12 cellular contexts compared by ENCODE assay signal in the genomic region with DNA sequence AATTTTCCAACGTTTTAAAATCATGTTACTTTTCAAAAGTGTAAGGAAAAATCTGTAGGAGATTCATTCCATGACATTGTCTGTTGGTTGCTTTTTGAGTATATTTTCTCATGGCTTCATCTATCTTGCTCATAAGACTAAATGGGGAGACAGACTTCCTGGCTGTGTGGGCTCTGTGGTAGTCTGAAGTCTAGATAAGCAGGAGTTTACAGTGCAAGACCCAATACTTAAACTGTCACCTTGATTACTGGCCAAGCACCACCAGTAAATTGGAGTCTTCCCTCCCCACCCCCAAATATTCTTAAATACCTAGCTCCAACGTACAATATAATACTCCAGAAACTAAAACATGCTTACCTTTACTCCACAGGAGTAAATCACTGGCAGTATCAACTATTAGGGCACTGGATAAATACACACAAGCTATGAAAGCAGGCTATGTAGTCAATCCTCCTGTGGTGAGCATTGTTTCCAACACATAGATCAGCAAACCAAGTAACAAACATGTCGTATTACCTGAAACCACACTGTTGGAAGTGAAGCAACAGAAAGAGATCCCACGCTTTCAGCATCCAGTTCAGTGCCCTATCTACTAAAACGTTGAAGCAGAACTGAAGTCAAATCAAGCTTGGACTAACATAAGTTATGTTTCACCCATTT. TPM values are rescaled to one million over a fixed set of nuclear protein-coding genes. Genes with fewer than 3 reads are reported as not detected.
DNase-seq lines count a peak whose midpoint lies in the region; ATAC-seq, FAIRE-seq and TF ChIP-seq lines count a peak whose summit lies in the region.
"Had no signal": no experiment of that assay in that cellular context is flagged by ENCODE, and none has a peak within 500 bp of the region (broad histone marks: within the 10 kb centered on the region; RNA-seq: fewer than 3 reads in every experiment).

No MANE protein-coding gene starts in this region.

- no peaks in the 10 kb centered on the region for H3K27me3 Mint-ChIP-seq in activated CD4-positive, alpha-beta memory T cell treated with anti-CD3 and anti-CD28 coated beads for 36 hours

- TF ChIP-seq POLR2A in A549 (IDR thresholded peaks at IDR 0.05; ENCODE audit: low read length), result no peak
- TF ChIP-seq POLR2A in tibial nerve (IDR thresholded peaks at IDR 0.05), result no peak

- no peak for FAIRE-seq in A549 (lab: Jason Lieb, UNC)
- FAIRE-seq in GM18507 (lab: Jason Lieb, UNC), result peak; percentile 18

- ATAC-seq in A549 (no peak), GM18909 (IDR thresholded peaks at IDR 0.05; ENCODE audit: poor library complexity, unreplicated experiment) (no peak)

- H3K36me3 Mint-ChIP-seq in activated CD4-positive, alpha-beta memory T cell treated with anti-CD3 and anti-CD28 coated beads for 36 hours, result peaks cover 61% of the 10 kb centered on the region

- no peaks in the 10 kb centered on the region for H3K9me3 Mint-ChIP-seq in activated CD4-positive, alpha-beta memory T cell treated with anti-CD3 and anti-CD28 coated beads for 36 hours

- no peak for DNase-seq in A549 (ENCODE audit: low read depth in 1 of 2, low spot score in 1 of 2)
- DNase-seq in GM18507 (ENCODE audit: extremely low spot score, insufficient read length, low read depth), result no peak
- DNase-seq in activated CD4-positive, alpha-beta memory T cell treated with anti-CD3 and anti-CD28 coated beads for 36 hours, result no peak
- DNase-seq in tibial nerve (ENCODE audit: low spot score in 2 of 2), result no peak
- DNase-seq in NCI-H2107 treated with DMSO at 0.1 percent for 48 hours (lab: John Stamatoyannopoulos, UW; ENCODE audit: unreplicated experiment), result no peak
- DNase-seq in middle frontal gyrus (ENCODE audit: extremely low spot score, low spot score), result no peak
- DNase-seq: central memory CD4-positive, alpha-beta T cell; NCI-H1105 treated with DMSO at 0.1 percent for 48 hours had no signal

- H3K36me3 ChIP-seq in iPS-20b (ENCODE audit: insufficient read depth, low read depth, low read length) (peaks cover 91% of the 10 kb centered on the region), tibial nerve (peaks cover 0 to 7% (median 0%) of the 10 kb centered on the region in 3 donors)

- TF ChIP-seq RAD21 in A549 (conservative IDR thresholded peaks at IDR 0.05 in 1 of 2, IDR thresholded peaks at IDR 0.05 in 1 of 2), result no peak

- H3K9ac ChIP-seq in iPS-20b (ENCODE audit: low read depth, low read length), result no peak overlapping the region; the same call in 1 of the 2 replicates

- no peak for TF ChIP-seq EP300 in A549 (IDR thresholded peaks at IDR 0.05)
- TF ChIP-seq EP300 in tibial nerve (IDR thresholded peaks at IDR 0.05), result no peak

- H3K27ac ChIP-seq in A549, result no peak overlapping the region
- no peak overlapping the region for H3K27ac ChIP-seq in iPS-20b (ENCODE audit: low read length)
- peak overlapping the region in 1 of 4 donors; percentile 6 for H3K27ac ChIP-seq in tibial nerve
- H3K27ac ChIP-seq: C4-2B had no signal

- peak overlapping the region; percentile 19; the same call in 2 of the 3 replicates for H3K4me2 ChIP-seq in A549
- H3K4me2 ChIP-seq: smooth muscle cell had no signal

- TF ChIP-seq CTCF in A549 (IDR thresholded peaks at IDR 0.05) (no peak), tibial nerve (IDR thresholded peaks at IDR 0.05) (no peak)

- H3K27me3 ChIP-seq in iPS-20b (ENCODE audit: insufficient read depth, low read length), result no peaks in the 10 kb centered on the region
- no peaks in the 10 kb centered on the region for H3K27me3 ChIP-seq in tibial nerve

- 72% methylated on average over 5 of the region's 5 CpGs for WGBS in A549 (ENCODE audit: missing lambda C conversion rate)
- WGBS in tibial nerve, 2 donors, result 60 to 61% methylated on average over 5 of the region's 5 CpGs

- CTCF ChIA-PET in A549 (lab: Yijun Ruan, JAX), result interaction anchor here (1.7 kb wide), 1 partner anchor 12 kb away, joined by 3 read pairs; no protein-coding TSS in a partner anchor
- CTCF ChIA-PET in activated CD4-positive, alpha-beta memory T cell treated with anti-CD3 and anti-CD28 coated beads for 36 hours (lab: Charles Lee), result interaction anchor here (0.7 to 0.9 kb wide), 2 partner anchors 61 to 62 kb away, joined by 3 to 4 read pairs; no protein-coding TSS in a partner anchor

- H3K27ac Mint-ChIP-seq in activated CD4-positive, alpha-beta memory T cell treated with anti-CD3 and anti-CD28 coated beads for 36 hours, result peak overlapping the region; percentile 56

- H3K9me3 ChIP-seq in A549, result no peaks in the 10 kb centered on the region
- no peaks in the 10 kb centered on the region for H3K9me3 ChIP-seq in iPS-20b (ENCODE audit: insufficient read depth, low read depth, low read length)
- H3K9me3 ChIP-seq in tibial nerve, result no peaks in the 10 kb centered on the region

- peaks cover 77% of the 10 kb centered on the region for H3K4me1 Mint-ChIP-seq in activated CD4-positive, alpha-beta memory T cell treated with anti-CD3 and anti-CD28 coated beads for 36 hours (ENCODE audit: low read depth)

- intact Hi-C loops in activated CD4-positive, alpha-beta memory T cell treated with anti-CD3 and anti-CD28 coated beads for 36 hours (cut with micrococcal nuclease), result loop anchor here (10.0 kb wide), 1 partner anchor 523 kb away; no protein-coding TSS in a partner anchor

- peaks cover 58% of the 10 kb centered on the region for H3K4me1 ChIP-seq in A549
- H3K4me1 ChIP-seq in iPS-20b (ENCODE audit: insufficient read depth, low read length), result peaks cover 19% of the 10 kb centered on the region; the same call in 1 of the 2 replicates
- peaks cover 0 to 99% (median 56%) of the 10 kb centered on the region in 4 donors for H3K4me1 ChIP-seq in tibial nerve

- no peak overlapping the region for H3K4me3 Mint-ChIP-seq in activated CD4-positive, alpha-beta memory T cell treated with anti-CD3 and anti-CD28 coated beads for 36 hours

- POLR2A ChIA-PET in A549 (lab: Yijun Ruan, JAX), result interaction anchor here (2.4 kb wide), 1 partner anchor 62 kb away, joined by 7 read pairs; a partner anchor contains a TSS
- POLR2A ChIA-PET in activated CD4-positive, alpha-beta memory T cell treated with anti-CD3 and anti-CD28 coated beads for 36 hours (lab: Charles Lee), result interaction anchor here (1.2 to 2.9 kb wide), 5 partner anchors 15 to 64 kb away, joined by 3 to 18 read pairs (median 5); no protein-coding TSS in a partner anchor

- no peak overlapping the region for H3K4me3 ChIP-seq in A549
- peak overlapping the region; percentile 20 for H3K4me3 ChIP-seq in iPS-20b (ENCODE audit: low read length)
- no peak overlapping the region for H3K4me3 ChIP-seq in tibial nerve
- H3K4me3 ChIP-seq: smooth muscle cell had no signal

TF ChIP-seq in A549, 52 proteins besides CTCF, POLR2A, EP300 and RAD21:
- no peak for TF ChIP-seq FOXS1 (CRISPR knock-in tag; IDR thresholded peaks at IDR 0.05)
- no peak for TF ChIP-seq FOSB (CRISPR knock-in tag; IDR thresholded peaks at IDR 0.05)
- TF ChIP-seq SMC3 (IDR thresholded peaks at IDR 0.05), result no peak
- no peak for TF ChIP-seq JUNB (IDR thresholded peaks at IDR 0.05)

RNA-seq across cellular contexts. Expression of a gene that starts 6.2 kb away (rescaled TPM):
- 65.5 and 125 TPM in 2 replicates for polyA plus RNA-seq in A549 (2011; rRNA removed)
- 193 and 220 TPM in 2 replicates for polyA plus RNA-seq in A549 (2012; cell fraction: cytosol; rRNA removed)
- polyA plus RNA-seq in A549 (2012; cell fraction: nucleus; rRNA removed), result 249 and 286 TPM in 2 replicates
- polyA plus RNA-seq in A549 (2017; fragmentation: RNase III; extraction: RNeasy Plus Mini Kit Qiagen cat#74134 plus additional on column Dnase treatment), result 434 to 480 TPM (median 446 TPM) in 3 replicates
- polyA minus RNA-seq in A549 (2011; rRNA and poly(A)+ RNA removed), result 14.6 and 14.9 TPM in 2 replicates
- total RNA-seq in activated CD4-positive, alpha-beta memory T cell treated with anti-CD3 and anti-CD28 coated beads for 36 hours, result 100 to 1,000 TPM; 398 to 400 TPM
- 10 to 100 TPM; 69.9 to 98.5 (median 91.2) TPM for total RNA-seq in tibial nerve

Comparison
In these comparisons a context has a peak if more than half of its experiments do, and no peak if none do; other contexts are left out.
1. RNA of a gene that starts 6.2 kb away (total RNA-seq): 398 to 400 TPM in activated CD4-positive, alpha-beta memory T cell treated with anti-CD3 and anti-CD28 coated beads for 36 hours; 69.9 to 98.5 TPM in tibial nerve; every median in the first group is over 4 times any median in the second.